31 cellular contexts compared by ENCODE assay signal in the genomic region with DNA sequence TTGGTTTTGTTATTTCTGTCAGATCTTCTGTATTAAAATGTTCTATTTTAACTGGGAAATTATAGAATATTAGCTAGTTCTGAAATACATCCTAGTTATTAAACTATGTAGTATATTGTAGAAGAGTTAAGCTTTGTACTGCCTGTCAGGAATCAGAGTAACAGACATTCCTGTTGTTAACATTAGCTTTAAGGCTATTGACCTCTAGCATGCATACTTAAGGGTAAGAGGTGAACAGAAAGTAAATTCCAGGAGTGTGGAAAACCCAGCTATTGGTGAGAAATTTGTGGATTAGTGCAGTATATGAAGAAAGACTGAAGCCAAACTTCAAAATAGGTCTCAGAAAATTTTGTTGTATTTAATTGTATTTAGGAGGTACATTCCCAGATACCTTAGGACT.
"Had no signal": no experiment of that assay in that cellular context is flagged by ENCODE, and none has a peak within 500 bp of the region (broad histone marks: within the 10 kb centered on the region; RNA-seq: fewer than 3 reads in every experiment).

No MANE protein-coding gene starts in this region.

- H3K9me3 ChIP-seq: breast epithelium, esophagus muscularis mucosa, left ventricle myocardium inferior, mucosa of descending colon, thyroid gland, upper lobe of right lung had no signal

- H3K27ac ChIP-seq: breast epithelium, esophagus muscularis mucosa, hepatocyte, left ventricle myocardium inferior, thyroid gland, upper lobe of right lung, VCaP had no signal

- DNase-seq: activated CD4-positive, alpha-beta T cell treated with anti-CD3 and anti-CD28 coated beads, Interleukin-2, amount 10 ng/mL, durations not matched to agents 7 days and 5 days; activated CD8-positive, alpha-beta memory T cell treated with anti-CD3 and anti-CD28 coated beads, Interleukin-2, amount 10 ng/mL, durations not matched to agents 7 days and 5 days; activated CD8-positive, alpha-beta T cell treated with anti-CD3 and anti-CD28 coated beads for 36 hours; activated gamma-delta T cell; activated T-cell treated with anti-CD3 and anti-CD28 coated beads for 4 hours; aorta; effector memory CD8-positive, alpha-beta T cell; glutamatergic neuron; immature natural killer cell; left ventricle myocardium inferior; mucosa of descending colon; naive B cell; nucleus accumbens; posterior cingulate gyrus; stimulated activated CD4-positive, alpha-beta T cell treated with anti-CD3 and anti-CD28 coated beads, Interleukin-4, amount 100 ng/mL, for 24 hours; stimulated activated naive CD8-positive, alpha-beta T cell treated with anti-CD3 and anti-CD28 coated beads, Interleukin-15, Interleukin-2, amounts not matched to agents 100 U/mL and 50 U/mL, for 24 hours; substantia nigra; T-cell; thyroid gland; upper lobe of right lung had no signal

- H3K4me1 Mint-ChIP-seq: activated CD4-positive, alpha-beta T cell treated with anti-CD3 and anti-CD28 coated beads, Interleukin-2, amount 10 ng/mL, durations not matched to agents 7 days and 5 days; activated CD8-positive, alpha-beta memory T cell treated with anti-CD3 and anti-CD28 coated beads, Interleukin-2, amount 10 ng/mL, durations not matched to agents 7 days and 5 days; immature natural killer cell had no signal

- H3K4me2 ChIP-seq: hepatocyte had no signal

- H3K4me3 Mint-ChIP-seq: activated CD4-positive, alpha-beta T cell treated with anti-CD3 and anti-CD28 coated beads, Interleukin-2, amount 10 ng/mL, durations not matched to agents 7 days and 5 days; activated CD8-positive, alpha-beta memory T cell treated with anti-CD3 and anti-CD28 coated beads, Interleukin-2, amount 10 ng/mL, durations not matched to agents 7 days and 5 days; activated CD8-positive, alpha-beta T cell treated with anti-CD3 and anti-CD28 coated beads for 36 hours; activated naive CD4-positive, alpha-beta T cell treated with anti-CD3 and anti-CD28 coated beads, Interleukin-2, amount 50 U/mL, for 24 hours; activated T-helper 1 cell treated with anti-CD3 and anti-CD28 coated beads, Interleukin-12 subunit alpha, Interleukin-12 subunit beta, Interleukin-2, Interleukin-4 antibody, amounts not matched to agents 30 ng/mL and 10 ng/mL and 1 ng/mL, durations not matched to agents 14 hours and 24 hours and 36 hours; effector memory CD8-positive, alpha-beta T cell; immature natural killer cell; memory B cell; naive B cell; T-cell; T-helper 2 cell treated with Interferon-gamma antibody and Interleukin-4, amounts not matched to agents 5 μg/mL and 100 μg/mL, for 36 hours had no signal

- ATAC-seq: activated CD4-positive, CD25-positive, alpha-beta regulatory T cell treated with anti-CD3 and anti-CD28 coated beads, Interleukin-2, amount 50 U/mL, for 24 hours; activated CD8-positive, alpha-beta memory T cell treated with anti-CD3 and anti-CD28 coated beads, Interleukin-2, amount 10 ng/mL, durations not matched to agents 7 days and 5 days; activated CD8-positive, alpha-beta T cell treated with anti-CD3 and anti-CD28 coated beads for 36 hours; effector memory CD8-positive, alpha-beta T cell; mucosa of descending colon; stimulated activated naive CD8-positive, alpha-beta T cell treated with anti-CD3 and anti-CD28 coated beads, Interleukin-15, Interleukin-2, amounts not matched to agents 100 U/mL and 50 U/mL, for 24 hours; T-cell; upper lobe of right lung had no signal

- H3K27me3 Mint-ChIP-seq: activated CD4-positive, alpha-beta T cell treated with anti-CD3 and anti-CD28 coated beads, Interleukin-2, amount 10 ng/mL, durations not matched to agents 7 days and 5 days; activated CD8-positive, alpha-beta memory T cell treated with anti-CD3 and anti-CD28 coated beads, Interleukin-2, amount 10 ng/mL, durations not matched to agents 7 days and 5 days; activated CD8-positive, alpha-beta T cell treated with anti-CD3 and anti-CD28 coated beads for 36 hours; activated naive CD4-positive, alpha-beta T cell treated with anti-CD3 and anti-CD28 coated beads, Interleukin-2, amount 50 U/mL, for 24 hours; effector memory CD8-positive, alpha-beta T cell; memory B cell; naive B cell; T-cell had no signal

- H2AFZ ChIP-seq: hepatocyte had no signal

- H3K4me3 ChIP-seq: breast epithelium, esophagus muscularis mucosa, hepatocyte, left ventricle myocardium inferior, mucosa of descending colon, thyroid gland, upper lobe of right lung had no signal

- H3K36me3 ChIP-seq: breast epithelium, thyroid gland had no signal

- H3K36me3 Mint-ChIP-seq: naive B cell had no signal

- H3K27me3 ChIP-seq: breast epithelium, esophagus muscularis mucosa, hepatocyte, thyroid gland, upper lobe of right lung had no signal

- H3K9me3 Mint-ChIP-seq: activated CD4-positive, alpha-beta T cell treated with anti-CD3 and anti-CD28 coated beads, Interleukin-2, amount 10 ng/mL, durations not matched to agents 7 days and 5 days; activated CD8-positive, alpha-beta T cell treated with anti-CD3 and anti-CD28 coated beads for 36 hours; activated naive CD4-positive, alpha-beta T cell treated with anti-CD3 and anti-CD28 coated beads, Interleukin-2, amount 50 U/mL, for 24 hours; activated T-helper 1 cell treated with anti-CD3 and anti-CD28 coated beads, Interleukin-12 subunit alpha, Interleukin-12 subunit beta, Interleukin-2, Interleukin-4 antibody, amounts not matched to agents 30 ng/mL and 10 ng/mL and 1 ng/mL, durations not matched to agents 14 hours and 24 hours and 36 hours; effector memory CD8-positive, alpha-beta T cell; immature natural killer cell; memory B cell; naive B cell; T-cell; T-helper 2 cell treated with Interferon-gamma antibody and Interleukin-4, amounts not matched to agents 5 μg/mL and 100 μg/mL, for 36 hours had no signal

- H3K4me1 ChIP-seq: breast epithelium had no signal

- H3K27ac Mint-ChIP-seq: activated CD4-positive, alpha-beta T cell treated with anti-CD3 and anti-CD28 coated beads, Interleukin-2, amount 10 ng/mL, durations not matched to agents 7 days and 5 days; activated CD8-positive, alpha-beta memory T cell treated with anti-CD3 and anti-CD28 coated beads, Interleukin-2, amount 10 ng/mL, durations not matched to agents 7 days and 5 days; activated CD8-positive, alpha-beta T cell treated with anti-CD3 and anti-CD28 coated beads for 36 hours; activated naive CD4-positive, alpha-beta T cell treated with anti-CD3 and anti-CD28 coated beads, Interleukin-2, amount 50 U/mL, for 24 hours; activated T-helper 1 cell treated with anti-CD3 and anti-CD28 coated beads, Interleukin-12 subunit alpha, Interleukin-12 subunit beta, Interleukin-2, Interleukin-4 antibody, amounts not matched to agents 30 ng/mL and 10 ng/mL and 1 ng/mL, durations not matched to agents 14 hours and 24 hours and 36 hours; effector memory CD8-positive, alpha-beta T cell; memory B cell; T-cell; T-helper 2 cell treated with Interferon-gamma antibody and Interleukin-4, amounts not matched to agents 5 μg/mL and 100 μg/mL, for 36 hours had no signal

- FAIRE-seq: endothelial cell of umbilical vein, frontal cortex had no signal
